Comparison of ENCODE assay signal across 8 cellular contexts in the genomic region with DNA sequence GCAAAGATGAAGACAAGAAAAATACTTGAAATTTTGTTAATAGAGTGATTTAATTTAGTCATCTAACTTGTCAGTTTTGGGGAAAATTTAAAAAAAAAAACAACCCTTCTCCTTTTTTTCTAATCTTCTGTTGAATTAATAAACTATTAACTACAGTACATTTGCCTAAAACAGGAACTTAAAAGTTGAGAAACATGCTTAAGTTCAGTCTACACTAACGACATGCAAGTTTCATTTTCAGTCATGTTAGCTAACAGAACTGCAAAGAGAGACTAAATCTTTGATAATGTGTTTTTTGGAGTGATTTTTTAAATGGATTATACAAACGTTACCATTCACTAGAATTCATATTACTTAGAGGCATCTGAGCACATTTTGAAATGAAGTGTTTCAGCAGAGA.
DNase-seq lines count a peak whose midpoint lies in the region; ATAC-seq, FAIRE-seq and TF ChIP-seq lines count a peak whose summit lies in the region.

No MANE protein-coding gene starts in this region.

- no peak for TF ChIP-seq EP300 in K562 (IDR thresholded peaks at IDR 0.05; ENCODE audit: low read length)

- 0% methylated on average over 2 of the region's 2 CpGs for WGBS in K562 (ENCODE audit: insufficient coverage, low coverage, missing lambda C conversion rate)

- peak overlapping the region; percentile 98 for H2AFZ ChIP-seq in ACC112 (ENCODE audit: low read length, unreplicated experiment)
- peak overlapping the region; percentile 86 for H2AFZ ChIP-seq in K562 (ENCODE audit: low read depth, low read length)

- TF ChIP-seq CTCF in K562 (IDR thresholded peaks at IDR 0.05 in 2 of 3, conservative IDR thresholded peaks at IDR 0.05 in 1 of 3; ENCODE audit: insufficient read depth in 2 of 3, low read depth in 1 of 3, low read length in 3 of 3) (no peak), tibial artery (IDR thresholded peaks at IDR 0.05) (no peak)

- no TSS peak for BruUV-seq in K562 (replicated peaks; lab: Mats Ljungman, UMichigan)

- intact Hi-C loops in K562 (cut with micrococcal nuclease) (no loop called here), tibial artery (cut with DNase I; ENCODE audit: low total_unique reads) (no loop called here)

- H3K27ac ChIP-seq in ACC112 (ENCODE audit: low read depth, low read length), result peak overlapping the region; percentile 45; the same call in 1 of the 2 replicates
- peak overlapping the region; percentile 65; the same call in 2 of the 3 replicates for H3K27ac ChIP-seq in K562 (ENCODE audit: extremely low read depth, low read depth, low read length)
- peak overlapping the region; percentile 74 to 91 for H3K27ac ChIP-seq in tibial artery
- no peak overlapping the region for H3K27ac ChIP-seq in substantia nigra (ENCODE audit: low read depth, low read length, poor library complexity, severe bottlenecking)

- CTCF ChIA-PET in K562 (lab: Yijun Ruan, JAX; ENCODE audit: low intra/inter-chr PET ratio), result no interaction called here

- H3K9ac ChIP-seq in K562 (ENCODE audit: insufficient read depth in 1 of 2, low read depth in 2 of 2, low read length in 2 of 2), result peak overlapping the region in 1 of 2 experiments; percentile 70; a peak in 2 of 4 replicates

- no peak for FAIRE-seq in K562 (lab: Jason Lieb, UNC)

- H3K27me3 ChIP-seq in ACC112 (ENCODE audit: insufficient read depth, low read length) (no peaks in the 10 kb centered on the region), K562 (ENCODE audit: control insufficient read depth in 2 of 2, insufficient read depth in 2 of 2, low read length in 2 of 2) (no peaks in the 10 kb centered on the region), tibial artery (no peaks in the 10 kb centered on the region)

- POLR2A ChIA-PET in K562 (lab: Yijun Ruan, JAX), result no interaction called here

- no peaks in the 10 kb centered on the region for H4K20me1 ChIP-seq in K562 (replicated peaks; ENCODE audit: control insufficient read depth, insufficient read depth, low read length)

- in situ Hi-C loops in K562 (cut with MboI), result no loop called here

- TF ChIP-seq RAD21 in K562 (CRISPR knock-in tag; conservative IDR thresholded peaks at IDR 0.05 in 1 of 2, IDR thresholded peaks at IDR 0.05 in 1 of 2), result no peak

- H3K4me1 ChIP-seq in ACC112 (ENCODE audit: control insufficient read depth, insufficient read depth, low read length, unreplicated experiment) (peaks cover 46% of the 10 kb centered on the region), K562 (replicated peaks in 1 of 2; ENCODE audit: control insufficient read depth in 2 of 2, insufficient read depth in 2 of 2, low read length in 2 of 2) (peaks cover 6 to 49% of the 10 kb centered on the region in 2 experiments; a peak in 4 of 5 replicates), tibial artery (peaks cover 0 to 47% (median 14%) of the 10 kb centered on the region in 4 donors)

- H3K36me3 ChIP-seq in ACC112 (ENCODE audit: insufficient read depth, low read length) (no peaks in the 10 kb centered on the region), K562 (ENCODE audit: control insufficient read depth, insufficient read depth, low read length) (no peaks in the 10 kb centered on the region; the same call in 2 of the 3 replicates), tibial artery (no peaks in the 10 kb centered on the region)

- no peaks in the 10 kb centered on the region for H3K9me1 ChIP-seq in K562 (ENCODE audit: control insufficient read depth, insufficient read depth, low read length)

- no peak for TF ChIP-seq POLR2A in K562 (conservative IDR thresholded peaks at IDR 0.05)

- H3K4me3 ChIP-seq in ACC112 (ENCODE audit: low read depth, low read length) (peak overlapping the region; percentile 69), K562 (no peak overlapping the region), tibial artery (peak overlapping the region; percentile 19 to 22)

- DNase-seq in K562 (ENCODE audit: extremely low read depth in 1 of 4, low spot score in 3 of 4), result no peak
- DNase-seq in tibial artery, result no peak
- DNase-seq in substantia nigra (lab: John Stamatoyannopoulos, UW), result no peak
- no peak for DNase-seq in NCI-H774 (lab: John Stamatoyannopoulos, UW)
- no peak for DNase-seq in DMS114 treated with DMSO at 0.1 percent for 48 hours (lab: John Stamatoyannopoulos, UW; ENCODE audit: unreplicated experiment)

- no peaks in the 10 kb centered on the region for H3K79me2 ChIP-seq in ACC112 (ENCODE audit: control insufficient read depth, insufficient read depth, low read length, unreplicated experiment)
- peaks cover 17% of the 10 kb centered on the region for H3K79me2 ChIP-seq in K562 (ENCODE audit: control insufficient read depth, insufficient read depth, low read length)

- no peaks in the 10 kb centered on the region for H3K9me3 ChIP-seq in K562 (replicated peaks; ENCODE audit: control insufficient read depth, insufficient read depth, low read depth, low read length)
- H3K9me3 ChIP-seq in tibial artery, result no peaks in the 10 kb centered on the region

- H3K4me2 ChIP-seq in K562 (ENCODE audit: insufficient read depth, low read length), result 0 out of 2 replicates have a peak overlapping the region, but pooled peaks have one; percentile 27

- peak; percentile 27 for ATAC-seq in GM19397 (IDR thresholded peaks at IDR 0.05; ENCODE audit: unreplicated experiment)
- peak; percentile 53 for ATAC-seq in HG03460 (IDR thresholded peaks at IDR 0.05; ENCODE audit: unreplicated experiment)
- no peak for ATAC-seq in K562

TF ChIP-seq in K562, 482 proteins besides CTCF, POLR2A, EP300 and RAD21 (continues in another document):
- TF ChIP-seq ZNF263 (CRISPR knock-in tag; IDR thresholded peaks at IDR 0.05; ENCODE audit: borderline replicate concordance) (no peak), ZNF766 (CRISPR knock-in tag; conservative IDR thresholded peaks at IDR 0.05) (0 out of 2 replicates have a peak, but pooled peaks have one; percentile 15)
- TF ChIP-seq, protein P1, sequence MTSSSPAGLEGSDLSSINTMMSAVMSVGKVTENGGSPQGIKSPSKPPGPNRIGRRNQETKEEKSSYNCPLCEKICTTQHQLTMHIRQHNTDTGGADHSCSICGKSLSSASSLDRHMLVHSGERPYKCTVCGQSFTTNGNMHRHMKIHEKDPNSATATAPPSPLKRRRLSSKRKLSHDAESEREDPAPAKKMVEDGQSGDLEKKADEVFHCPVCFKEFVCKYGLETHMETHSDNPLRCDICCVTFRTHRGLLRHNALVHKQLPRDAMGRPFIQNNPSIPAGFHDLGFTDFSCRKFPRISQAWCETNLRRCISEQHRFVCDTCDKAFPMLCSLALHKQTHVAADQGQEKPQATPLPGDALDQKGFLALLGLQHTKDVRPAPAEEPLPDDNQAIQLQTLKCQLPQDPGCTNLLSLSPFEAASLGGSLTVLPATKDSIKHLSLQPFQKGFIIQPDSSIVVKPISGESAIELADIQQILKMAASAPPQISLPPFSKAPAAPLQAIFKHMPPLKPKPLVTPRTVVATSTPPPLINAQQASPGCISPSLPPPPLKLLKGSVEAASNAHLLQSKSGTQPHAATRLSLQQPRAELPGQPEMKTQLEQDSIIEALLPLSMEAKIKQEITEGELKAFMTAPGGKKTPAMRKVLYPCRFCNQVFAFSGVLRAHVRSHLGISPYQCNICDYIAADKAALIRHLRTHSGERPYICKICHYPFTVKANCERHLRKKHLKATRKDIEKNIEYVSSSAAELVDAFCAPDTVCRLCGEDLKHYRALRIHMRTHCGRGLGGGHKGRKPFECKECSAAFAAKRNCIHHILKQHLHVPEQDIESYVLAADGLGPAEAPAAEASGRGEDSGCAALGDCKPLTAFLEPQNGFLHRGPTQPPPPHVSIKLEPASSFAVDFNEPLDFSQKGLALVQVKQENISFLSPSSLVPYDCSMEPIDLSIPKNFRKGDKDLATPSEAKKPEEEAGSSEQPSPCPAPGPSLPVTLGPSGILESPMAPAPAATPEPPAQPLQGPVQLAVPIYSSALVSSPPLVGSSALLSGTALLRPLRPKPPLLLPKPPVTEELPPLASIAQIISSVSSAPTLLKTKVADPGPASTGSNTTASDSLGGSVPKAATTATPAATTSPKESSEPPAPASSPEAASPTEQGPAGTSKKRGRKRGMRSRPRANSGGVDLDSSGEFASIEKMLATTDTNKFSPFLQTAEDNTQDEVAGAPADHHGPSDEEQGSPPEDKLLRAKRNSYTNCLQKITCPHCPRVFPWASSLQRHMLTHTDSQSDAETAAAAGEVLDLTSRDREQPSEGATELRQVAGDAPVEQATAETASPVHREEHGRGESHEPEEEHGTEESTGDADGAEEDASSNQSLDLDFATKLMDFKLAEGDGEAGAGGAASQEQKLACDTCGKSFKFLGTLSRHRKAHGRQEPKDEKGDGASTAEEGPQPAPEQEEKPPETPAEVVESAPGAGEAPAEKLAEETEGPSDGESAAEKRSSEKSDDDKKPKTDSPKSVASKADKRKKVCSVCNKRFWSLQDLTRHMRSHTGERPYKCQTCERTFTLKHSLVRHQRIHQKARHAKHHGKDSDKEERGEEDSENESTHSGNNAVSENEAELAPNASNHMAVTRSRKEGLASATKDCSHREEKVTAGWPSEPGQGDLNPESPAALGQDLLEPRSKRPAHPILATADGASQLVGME (CRISPR knock-in tag; IDR thresholded peaks at IDR 0.05), result no peak
